9 cellular contexts compared by ENCODE assay signal in genomic region chr21:34642211-34643075, GRCh38. TPM values are rescaled to one million over a fixed set of nuclear protein-coding genes. Genes with fewer than 3 reads are reported as not detected.
DNase-seq lines count a peak whose midpoint lies in the region; ATAC-seq and FAIRE-seq lines count a peak whose summit lies in the region.
"Had no signal": no experiment of that assay in that cellular context is flagged by ENCODE, and none has a peak within 500 bp of the region (broad histone marks: within the 10 kb centered on the region; RNA-seq: fewer than 3 reads in every experiment).

No MANE protein-coding gene starts in this region.

- peak; percentile 46 for ATAC-seq in HG02938 (IDR thresholded peaks at IDR 0.05; ENCODE audit: unreplicated experiment)
- ATAC-seq in right cardiac atrium = no peak

- H3K4me1 ChIP-seq in SJSA1 (replicated peaks) (peaks cover 40% of the 10 kb centered on the region), right cardiac atrium (ENCODE audit: control insufficient read depth, insufficient read depth, low read length) (no peaks in the 10 kb centered on the region)

- peak; percentile 8 for DNase-seq in stimulated activated CD4-positive, alpha-beta T cell treated with anti-CD3 and anti-CD28 coated beads, Interleukin-15, amount 100 ng/mL, for 24 hours
- DNase-seq in stimulated activated CD4-positive, alpha-beta T cell treated with anti-CD3 and anti-CD28 coated beads, Interleukin-2, amount 100 ng/mL, for 24 hours = no peak
- DNase-seq in SJSA1 (ENCODE audit: low read depth in 1 of 2, low spot score in 2 of 2) = peak; percentile 58 to 66
- DNase-seq in urothelium cell line (ENCODE audit: low spot score) = peak; percentile 61
- no peak for DNase-seq in retina
- DNase-seq in NCI-H526 treated with DMSO at 0.1 percent for 48 hours (lab: John Stamatoyannopoulos, UW) = no peak
- no peak for DNase-seq in right cardiac atrium
- DNase-seq: AML-193 had no signal

- whole genome bisulfite sequencing in right cardiac atrium = 70% methylated on average over 7 of the region's 7 CpGs

- H3K27me3 ChIP-seq in SJSA1 (replicated peaks) = no peaks in the 10 kb centered on the region
- H3K27me3 ChIP-seq in right cardiac atrium (ENCODE audit: control insufficient read depth, insufficient read depth) = no peaks in the 10 kb centered on the region

- H3K36me3 ChIP-seq in SJSA1 = no peaks in the 10 kb centered on the region

- no peaks in the 10 kb centered on the region for H3K9me3 ChIP-seq in SJSA1 (replicated peaks)
- no peaks in the 10 kb centered on the region for H3K9me3 ChIP-seq in right cardiac atrium (ENCODE audit: control insufficient read depth, low read length)

- intact Hi-C loops in right cardiac atrium (cut with DNase I) = no loop called here

- H3K4me3 ChIP-seq in SJSA1 (no peak overlapping the region), right cardiac atrium (ENCODE audit: low read length) (no peak overlapping the region)

- no peak for FAIRE-seq in urothelium cell line (lab: Jason Lieb, UNC)

- H3K27ac ChIP-seq in SJSA1 = peak overlapping the region; percentile 29
- no peak overlapping the region for H3K27ac ChIP-seq in right cardiac atrium (ENCODE audit: low read length)

RNA-seq across cellular contexts. Expression of gene CLIC6, which starts 26.4 kb away (rescaled TPM):
- total RNA-seq in SJSA1 (2014; rRNA removed; shearing (Covaris generic)) = not detected in 2 replicates
- 10 to 100 TPM in 3 of 4 donors, 1 to 10 TPM in 1; 7.1 to 13.7 (median 12.8) TPM for total RNA-seq in right cardiac atrium
- 6.1 TPM for polyA plus RNA-seq in right cardiac atrium

RNA-seq across cellular contexts. Expression of gene RCAN1, which starts 27.5 kb away (rescaled TPM):
- 123 and 132 TPM in 2 replicates for total RNA-seq in SJSA1 (2014; rRNA removed; shearing (Covaris generic))
- 10 to 100 TPM; 26.7 to 39.7 (median 30.7) TPM for total RNA-seq in right cardiac atrium
- 32.4 TPM for polyA plus RNA-seq in right cardiac atrium

Comparison
In these comparisons a context has a peak if more than half of its experiments do, and no peak if none do; other contexts are left out.
1. DNase-seq: peak in stimulated activated CD4-positive, alpha-beta T cell treated with anti-CD3 and anti-CD28 coated beads, Interleukin-15, amount 100 ng/mL, for 24 hours (single experiment), SJSA1 (2 of 2) and urothelium cell line (single experiment); none in stimulated activated CD4-positive, alpha-beta T cell treated with anti-CD3 and anti-CD28 coated beads, Interleukin-2, amount 100 ng/mL, for 24 hours (0 of 2), retina (single experiment), NCI-H526 treated with DMSO at 0.1 percent for 48 hours (single experiment) and right cardiac atrium (0 of 3).